Comparison of ENCODE assay signal across 8 cellular contexts in the genomic region with DNA sequence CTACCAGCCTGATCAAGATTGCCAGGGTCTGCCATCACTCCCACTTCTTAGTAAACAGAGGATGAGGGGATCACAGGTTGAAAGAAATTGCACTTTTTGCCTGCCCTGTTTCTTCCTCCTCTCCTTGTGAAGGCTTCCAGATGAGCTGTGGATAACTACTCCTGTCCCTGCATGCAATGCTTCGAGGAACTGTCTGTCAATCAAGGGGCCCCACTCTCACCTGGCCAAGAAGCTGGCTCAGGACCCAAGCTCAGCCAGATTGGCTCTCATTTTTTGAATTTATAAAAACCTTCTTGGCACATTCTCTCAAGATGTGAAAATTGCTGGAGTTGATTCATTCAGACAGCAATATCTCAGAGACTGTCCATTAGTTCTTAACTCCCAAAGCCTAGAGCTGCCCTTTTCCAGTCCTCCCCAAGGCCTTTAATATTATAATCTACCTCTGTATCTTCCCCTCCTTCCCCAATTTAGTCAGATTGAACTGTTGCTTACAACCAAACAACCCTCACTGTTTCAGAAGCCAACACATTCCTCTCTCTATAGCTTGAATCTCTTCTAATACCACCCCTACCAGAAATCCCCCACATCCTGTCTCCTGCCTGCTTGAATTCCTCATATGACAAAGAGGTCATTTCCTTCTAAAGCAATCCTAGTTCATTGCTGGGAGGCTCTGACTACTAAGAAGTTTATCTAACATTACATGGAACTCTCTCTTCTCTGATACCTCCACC. TPM values are rescaled to one million over a fixed set of nuclear protein-coding genes. Genes with fewer than 3 reads are reported as not detected.
DNase-seq lines count a peak whose midpoint lies in the region; ATAC-seq, FAIRE-seq and TF ChIP-seq lines count a peak whose summit lies in the region.

No MANE protein-coding gene starts in this region.

- FAIRE-seq in HTR-8/SVneo (lab: Jason Lieb, UNC) = no peak

- DNase-seq in HTR-8/SVneo (ENCODE audit: insufficient read length, low spot score) (peak; percentile 39), esophagus muscularis mucosa (ENCODE audit: extremely low spot score) (no peak), pulmonary artery endothelial cell (ENCODE audit: low read depth, low spot score) (peak; percentile 82), NCI-H1694 (lab: John Stamatoyannopoulos, UW) (no peak), COLO668 (lab: John Stamatoyannopoulos, UW; ENCODE audit: unreplicated experiment) (no peak), H7 (no peak)

- TF ChIP-seq POLR2A in esophagus muscularis mucosa (IDR thresholded peaks at IDR 0.05; ENCODE audit: low read depth) = no peak

- no peaks in the 10 kb centered on the region for H3K27me3 ChIP-seq in esophagus muscularis mucosa
- no peaks in the 10 kb centered on the region for H3K27me3 ChIP-seq in H7 (ENCODE audit: control insufficient read depth, insufficient read depth, low read length)

- H3K4me3 ChIP-seq in esophagus muscularis mucosa (no peak overlapping the region), H7 (ENCODE audit: insufficient read depth, low read depth, low read length) (no peak overlapping the region)

- WGBS in esophagus muscularis mucosa = 69% methylated on average over 1 of the region's 1 CpG

- H3K9me3 ChIP-seq in esophagus muscularis mucosa = no peaks in the 10 kb centered on the region

- no peak for TF ChIP-seq CTCF in esophagus muscularis mucosa (IDR thresholded peaks at IDR 0.05)

- peaks cover 94 to 100% (median 99%) of the 10 kb centered on the region in 4 donors for H3K4me1 ChIP-seq in esophagus muscularis mucosa

- no peak for TF ChIP-seq EP300 in esophagus muscularis mucosa (IDR thresholded peaks at IDR 0.05)

- intact Hi-C loops in esophagus muscularis mucosa (cut with DNase I) = no loop called here

- peak overlapping the region; percentile 79 to 86 (median 84) for H3K27ac ChIP-seq in esophagus muscularis mucosa (replicated peaks in 1 of 4)

- peak; percentile 65 for ATAC-seq in GM18511 (IDR thresholded peaks at IDR 0.05; ENCODE audit: unreplicated experiment)
- ATAC-seq in HG03469 (IDR thresholded peaks at IDR 0.05; ENCODE audit: unreplicated experiment) = no peak

- H3K36me3 ChIP-seq in esophagus muscularis mucosa (peaks cover 9 to 63% (median 41%) of the 10 kb centered on the region in 4 donors), H7 (replicated peaks; ENCODE audit: control insufficient read depth, insufficient read depth, low read length) (peaks cover 25% of the 10 kb centered on the region)

RNA-seq across cellular contexts. Expression of a gene that starts 11.3 kb away (rescaled TPM):
- total RNA-seq in esophagus muscularis mucosa = 100 to 1,000 TPM; 269 to 875 (median 432) TPM
- 1,269 and 1,423 TPM in 2 replicates for total RNA-seq in pulmonary artery endothelial cell
- 419 and 483 TPM in 2 replicates for total RNA-seq in H7 (2014; rRNA removed; shearing (Covaris generic))

Comparison
In these comparisons a context has a peak if more than half of its experiments do, and no peak if none do; other contexts are left out.
1. DNase-seq: peak in HTR-8/SVneo (single experiment) and pulmonary artery endothelial cell (single experiment); none in esophagus muscularis mucosa (single experiment), NCI-H1694 (single experiment), COLO668 (single experiment) and H7 (single experiment).